ENCODE assay signal across 9 cellular contexts in the genomic region with DNA sequence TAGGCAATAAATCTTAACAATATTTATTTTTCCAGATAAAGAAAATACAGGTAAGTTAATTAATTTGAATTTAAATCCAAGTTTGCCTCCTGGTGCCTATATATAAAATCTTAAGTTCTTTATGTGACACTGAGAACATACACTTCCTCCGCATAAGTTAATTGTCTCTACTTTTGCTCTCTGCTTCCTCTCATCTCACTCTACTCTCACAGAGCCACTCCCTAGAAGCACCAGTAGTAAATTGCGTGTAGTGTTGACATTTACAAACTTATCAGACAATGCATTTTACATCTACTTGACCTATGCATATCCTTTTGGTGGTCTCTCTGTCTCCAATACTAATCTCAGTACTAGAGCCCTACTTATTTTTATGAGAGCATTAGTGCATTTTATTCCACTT.
"Had no signal": no experiment of that assay in that cellular context is flagged by ENCODE, and none has a peak within 500 bp of the region (broad histone marks: within the 10 kb centered on the region; RNA-seq: fewer than 3 reads in every experiment).

No MANE protein-coding gene starts in this region.

- H3K36me3 ChIP-seq: HAP-1 had no signal

- H3K9me3 ChIP-seq: HAP-1 had no signal

- H3K27ac ChIP-seq: GM23248 had no signal

- H3K4me3 ChIP-seq: GM23248, HAP-1, K562 had no signal

- ATAC-seq: HCT116, K562 had no signal

- FAIRE-seq: HTR-8/SVneo, K562 had no signal

- H3K4me1 ChIP-seq: HAP-1 had no signal

- DNase-seq: GM23248, GOT3, H7, IMR-90, KG1 had no signal
